Comparison of ENCODE assay signal across 15 cellular contexts in genomic region chr7:17069146-17069545, GRCh38.
A peak's percentile ranks its signal among the peaks of the same experiment; 100 is the strongest.
DNase-seq lines count a peak whose midpoint lies in the region; ATAC-seq and TF ChIP-seq lines count a peak whose summit lies in the region.
"Had no signal": no experiment of that assay in that cellular context is flagged by ENCODE, and none has a peak within 500 bp of the region (broad histone marks: within the 10 kb centered on the region; RNA-seq: fewer than 3 reads in every experiment).

No MANE protein-coding gene starts in this region.

- no peaks in the 10 kb centered on the region for H3K9me3 ChIP-seq in lower lobe of right lung
- H3K9me3 ChIP-seq: BLaER1 had no signal

- no peaks in the 10 kb centered on the region for H3K27me3 ChIP-seq in lower lobe of right lung (ENCODE audit: low read depth)
- H3K27me3 ChIP-seq: BLaER1 had no signal

- no peaks in the 10 kb centered on the region for H3K36me3 ChIP-seq in lower lobe of right lung
- H3K36me3 ChIP-seq: BLaER1 had no signal

- peak; percentile 18 for DNase-seq in GM20000 (ENCODE audit: low spot score)
- DNase-seq in lower lobe of right lung = peak; percentile 52
- no peak for DNase-seq in SKM-1 treated with dmso at 0.1 percent for 144 hours (lab: John Stamatoyannopoulos, UW; ENCODE audit: unreplicated experiment)
- DNase-seq in DMS153 (lab: John Stamatoyannopoulos, UW) = no peak
- DNase-seq: Karpas-422; left colon; naive thymus-derived CD8-positive, alpha-beta T cell; NCI-H187 treated with DMSO at 0.1 percent for 48 hours; Right ventricle myocardium superior had no signal

- H3K27ac ChIP-seq in lower lobe of right lung = no peak overlapping the region
- H3K27ac ChIP-seq: BLaER1, coronary artery had no signal

- TF ChIP-seq CTCF in GM20000 (IDR thresholded peaks at IDR 0.05; ENCODE audit: extremely low read depth, missing control alignments) (no peak), lower lobe of right lung (IDR thresholded peaks at IDR 0.05) (no peak)

- H3K4me1 ChIP-seq in lower lobe of right lung = no peaks in the 10 kb centered on the region
- H3K4me1 ChIP-seq: BLaER1 had no signal

- H3K4me3 ChIP-seq in lower lobe of right lung = no peak overlapping the region
- H3K4me3 ChIP-seq: BLaER1, coronary artery had no signal

- intact Hi-C loops in lower lobe of right lung (cut with DNase I) = no loop called here

- ATAC-seq in GM18498 (IDR thresholded peaks at IDR 0.05; ENCODE audit: unreplicated experiment) = peak; percentile 54
- peak; percentile 65 for ATAC-seq in HG03442 (IDR thresholded peaks at IDR 0.05; ENCODE audit: unreplicated experiment)
- ATAC-seq in lower lobe of right lung = peak; percentile 77 to 85
- ATAC-seq in HG02938 (IDR thresholded peaks at IDR 0.05; ENCODE audit: unreplicated experiment) = no peak
- no peak for ATAC-seq in GM21717 (IDR thresholded peaks at IDR 0.05; ENCODE audit: unreplicated experiment)
- ATAC-seq: left colon; naive thymus-derived CD8-positive, alpha-beta T cell had no signal

Comparison
In these comparisons a context has a peak if more than half of its experiments do, and no peak if none do; other contexts are left out.
1. ATAC-seq: peak in GM18498 (single experiment), HG03442 (single experiment) and lower lobe of right lung (2 of 2); none in HG02938 (single experiment) and GM21717 (single experiment).
2. DNase-seq: peak in GM20000 (single experiment) and lower lobe of right lung (single experiment); none in SKM-1 treated with dmso at 0.1 percent for 144 hours (single experiment) and DMS153 (single experiment).